In the genomic region with DNA sequence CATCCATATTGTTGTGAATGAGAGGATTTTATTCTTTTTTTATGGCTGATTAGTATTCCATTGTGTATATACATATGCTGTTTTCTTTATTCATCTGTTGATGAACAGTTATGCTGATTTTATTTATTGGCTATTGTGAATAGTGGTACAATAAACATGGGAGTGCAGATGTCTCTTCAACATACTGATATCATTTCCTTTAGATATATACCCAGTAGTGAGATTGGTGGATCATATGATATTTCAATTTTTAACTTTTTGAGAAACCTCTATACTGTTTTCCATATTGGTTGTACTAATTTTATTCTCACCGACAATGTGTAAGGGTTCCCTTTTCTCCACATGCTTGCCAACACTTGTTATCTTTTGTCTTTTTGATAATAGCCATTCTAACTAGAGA, we compare ENCODE assay signal across 25 cellular contexts.
"Had no signal": no experiment of that assay in that cellular context is flagged by ENCODE, and none has a peak within 500 bp of the region (broad histone marks: within the 10 kb centered on the region; RNA-seq: fewer than 3 reads in every experiment).

No MANE protein-coding gene starts in this region.

- H3K79me2 ChIP-seq: parathyroid adenoma had no signal

- H3K27me3 ChIP-seq: neural progenitor cell, ovary, right lobe of liver, sigmoid colon, stomach, thyroid gland, tibial nerve, upper lobe of left lung, uterus had no signal

- DNase-seq: natural killer cell; occipital lobe; ovary; posterior cingulate gyrus; psoas muscle; right cardiac atrium; right lobe of liver; sigmoid colon; small intestine; stimulated activated CD4-positive, alpha-beta T cell treated with anti-CD3 and anti-CD28 coated beads, Interleukin-15, amount 100 ng/mL, for 24 hours; stimulated activated CD4-positive, alpha-beta T cell treated with anti-CD3 and anti-CD28 coated beads, Interleukin-2, amount 100 ng/mL, for 24 hours; stimulated activated CD4-positive, alpha-beta T cell treated with anti-CD3 and anti-CD28 coated beads, Interleukin-2, amount 100 ng/mL, for 48 hours; stimulated activated CD4-positive, alpha-beta T cell treated with anti-CD3 and anti-CD28 coated beads, Interleukin-4, amount 100 ng/mL, for 24 hours; stimulated activated naive B cell treated with anti-CD40 and anti-IgM and Interleukin-4, amounts not matched to agents 10 μg/mL and 1 μg/mL and 100 μg/mL, for 72 hours; stimulated activated naive CD4-positive, alpha-beta T cell treated with Interleukin-2 at 50 U/mL for 16 hours; stomach; thyroid gland; trophoblast cell; upper lobe of left lung; uterus had no signal

- H3K9ac ChIP-seq: neural progenitor cell, parathyroid adenoma had no signal

- H3K4me2 ChIP-seq: neural progenitor cell had no signal

- H3K36me3 ChIP-seq: neural progenitor cell, ovary, right lobe of liver, sigmoid colon, stomach, thoracic aorta, thyroid gland, tibial nerve, upper lobe of left lung, uterus had no signal

- H3K4me3 ChIP-seq: neural progenitor cell, ovary, psoas muscle, right lobe of liver, sigmoid colon, stomach, thoracic aorta, thyroid gland, tibial nerve, upper lobe of left lung, uterus had no signal

- FAIRE-seq: small intestine had no signal

- H3K4me1 ChIP-seq: parathyroid adenoma, psoas muscle, right lobe of liver, sigmoid colon, stomach, thyroid gland, tibial nerve, upper lobe of left lung had no signal

- H3K9me3 ChIP-seq: ovary, right lobe of liver, sigmoid colon, stomach, thoracic aorta, thyroid gland, tibial nerve, upper lobe of left lung, uterus had no signal

- H2AFZ ChIP-seq: neural progenitor cell, parathyroid adenoma had no signal

- H3K27ac ChIP-seq: neural progenitor cell, ovary, parathyroid adenoma, psoas muscle, right lobe of liver, sigmoid colon, stomach, thoracic aorta, thyroid gland, tibial nerve, upper lobe of left lung, uterus had no signal

- ATAC-seq: natural killer cell; psoas muscle; right cardiac atrium; right lobe of liver; stimulated activated effector memory CD8-positive, alpha-beta T cell treated with anti-CD3 and anti-CD28 coated beads, Interleukin-12 subunit alpha, Interleukin-12 subunit beta, amount 100 ng/mL, for 72 hours; stimulated activated naive B cell treated with anti-CD40 and anti-IgM and Interleukin-4, amounts not matched to agents 10 μg/mL and 1 μg/mL and 100 μg/mL, for 72 hours had no signal
